ENCODE assay signal across 33 cellular contexts in genomic region chr2:81624825-81625224, GRCh38.
"Had no signal": no experiment of that assay in that cellular context is flagged by ENCODE, and none has a peak within 500 bp of the region (broad histone marks: within the 10 kb centered on the region; RNA-seq: fewer than 3 reads in every experiment).

No MANE protein-coding gene starts in this region.

- FAIRE-seq: astrocyte, bronchial epithelial cell had no signal

- ATAC-seq: activated naive CD4-positive, alpha-beta T cell treated with anti-CD3 and anti-CD28 coated beads, Interleukin-2, amount 50 U/mL, for 72 hours; activated naive CD8-positive, alpha-beta T cell treated with anti-CD3 and anti-CD28 coated beads, Interleukin-2, amount 50 U/mL, for 24 hours; activated T-cell treated with anti-CD3 and anti-CD28 coated beads, Interleukin-2, amount 50 U/mL, for 4 hours; activated T-cell treated with anti-CD3 and anti-CD28 coated beads, Interleukin-2, amount 50 U/mL, for 72 hours; activated T-helper 17 cell treated with anti-CD3 and anti-CD28 coated beads, Interleukin-2, amount 50 U/mL, for 72 hours; body of pancreas had no signal

- H3K4me3 ChIP-seq: adrenal gland, ascending aorta, body of pancreas, breast epithelium, cardiac muscle cell had no signal

- H3K4me1 ChIP-seq: adrenal gland, ascending aorta, body of pancreas, breast epithelium had no signal

- H3K9me3 ChIP-seq: adrenal gland, ascending aorta, body of pancreas, breast epithelium had no signal

- H3K36me3 ChIP-seq: adrenal gland, ascending aorta, brain microvascular endothelial cell, breast epithelium, cardiac muscle cell had no signal

- H3K27me3 ChIP-seq: adrenal gland, ascending aorta, body of pancreas, brain microvascular endothelial cell, breast epithelium, cardiac muscle cell had no signal

- DNase-seq: activated effector memory CD4-positive, alpha-beta T cell treated with anti-CD3 and anti-CD28 coated beads, Interleukin-2, amount 50 U/mL, for 16 hours; activated effector memory CD4-positive, alpha-beta T cell treated with Interleukin-2 at 50 U/mL for 16 hours; activated gamma-delta T cell; activated gamma-delta T cell treated with Interleukin-2 at 50 U/mL for 16 hours; activated naive CD4-positive, alpha-beta T cell; activated naive CD4-positive, alpha-beta T cell treated with anti-CD3 and anti-CD28 coated beads for 36 hours; activated naive CD4-positive, alpha-beta T cell treated with anti-CD3 and anti-CD28 coated beads, Interleukin-2, amount 10 ng/mL, durations not matched to agents 7 days and 5 days; activated naive CD4-positive, alpha-beta T cell treated with anti-CD3 and anti-CD28 coated beads, Interleukin-2, amount 50 U/mL, for 16 hours; activated naive CD4-positive, alpha-beta T cell treated with Interleukin-2 at 50 U/mL for 16 hours; activated naive CD8-positive, alpha-beta T cell treated with anti-CD3 and anti-CD28 coated beads for 36 hours; activated naive CD8-positive, alpha-beta T cell treated with anti-CD3 and anti-CD28 coated beads, Interleukin-2, amount 10 ng/mL, durations not matched to agents 7 days and 5 days; activated naive CD8-positive, alpha-beta T cell treated with anti-CD3 and anti-CD28 coated beads, Interleukin-2, amount 50 U/mL, for 24 hours; activated T-cell treated with anti-CD3 and anti-CD28 coated beads, Interleukin-2, amount 50 U/mL, for 24 hours; activated T-cell treated with anti-CD3 and anti-CD28 coated beads, Interleukin-2, amount 50 U/mL, for 4 hours; activated T-cell treated with anti-CD3 and anti-CD28 coated beads, Interleukin-2, amount 50 U/mL, for 48 hours; activated T-cell treated with anti-CD3 and anti-CD28 coated beads, Interleukin-2, amount 50 U/mL, for 72 hours; adrenal gland; amniotic stem cell; amygdala; anterior cingulate cortex; aorta; body of pancreas; brain microvascular endothelial cell; caudate nucleus; central memory CD4-positive, alpha-beta T cell; cerebellar nuclear complex had no signal

- H3K27ac ChIP-seq: adrenal gland, ascending aorta, body of pancreas, brain microvascular endothelial cell, breast epithelium, cardiac muscle cell had no signal
